Comparison of ENCODE assay signal across 12 cellular contexts in the genomic region with DNA sequence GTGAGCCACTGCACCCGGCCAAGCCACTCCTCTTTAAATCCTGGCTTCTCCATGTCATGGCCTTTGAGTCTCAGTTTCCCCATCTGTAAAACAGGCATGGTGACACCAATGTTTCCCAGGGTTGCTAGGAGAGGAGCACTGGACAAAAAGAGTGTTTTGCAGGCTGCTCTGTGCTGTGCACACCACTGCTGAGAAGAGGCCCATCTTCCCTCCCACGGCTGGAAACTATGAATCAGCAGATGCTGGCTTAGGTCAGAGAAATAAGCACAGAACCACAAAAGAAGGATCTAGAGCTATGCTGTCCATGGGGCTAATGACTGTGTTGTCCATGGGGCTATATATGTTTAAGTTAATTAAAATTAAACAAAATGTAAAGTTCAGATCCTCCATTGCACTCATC. TPM values are rescaled to one million over a fixed set of nuclear protein-coding genes. Genes with fewer than 3 reads are reported as not detected.
DNase-seq lines count a peak whose midpoint lies in the region; ATAC-seq and TF ChIP-seq lines count a peak whose summit lies in the region.
"Had no signal": no experiment of that assay in that cellular context is flagged by ENCODE, and none has a peak within 500 bp of the region (broad histone marks: within the 10 kb centered on the region; RNA-seq: fewer than 3 reads in every experiment).

No MANE protein-coding gene starts in this region.

- TF ChIP-seq CTCF in right atrium auricular region (IDR thresholded peaks at IDR 0.05) (no peak), lower lobe of right lung (IDR thresholded peaks at IDR 0.05) (no peak)

- H3K27ac ChIP-seq in right atrium auricular region, result peak overlapping the region; percentile 4 to 48
- no peak overlapping the region for H3K27ac ChIP-seq in lower lobe of right lung

- H3K9me3 ChIP-seq in right atrium auricular region (no peaks in the 10 kb centered on the region), lower lobe of right lung (no peaks in the 10 kb centered on the region)

- peak; percentile 19 to 34 for ATAC-seq in lower lobe of right lung
- ATAC-seq in GM21723 (IDR thresholded peaks at IDR 0.05; ENCODE audit: unreplicated experiment), result no peak
- ATAC-seq: esophagus mucosa; naive thymus-derived CD8-positive, alpha-beta T cell had no signal

- H3K36me3 ChIP-seq in right atrium auricular region, result no peaks in the 10 kb centered on the region
- H3K36me3 ChIP-seq in lower lobe of right lung, result no peaks in the 10 kb centered on the region

- no peak overlapping the region for H3K4me3 ChIP-seq in right atrium auricular region
- no peak overlapping the region for H3K4me3 ChIP-seq in lower lobe of right lung

- intact Hi-C loops in cardiac septum (cut with DNase I) (loop anchor here (10.0 kb wide), 1 partner anchor 97 kb away; no protein-coding TSS in a partner anchor), lower lobe of right lung (cut with DNase I) (no loop called here)

- H3K4me1 ChIP-seq in right atrium auricular region (peaks cover 0 to 26% of the 10 kb centered on the region in 2 donors), lower lobe of right lung (peaks cover 15% of the 10 kb centered on the region)

- H3K27me3 ChIP-seq in right atrium auricular region, result no peaks in the 10 kb centered on the region
- peaks cover 7% of the 10 kb centered on the region for H3K27me3 ChIP-seq in lower lobe of right lung (ENCODE audit: low read depth)

- DNase-seq in right atrium auricular region (ENCODE audit: low spot score), result no peak
- DNase-seq in cardiac septum (ENCODE audit: low spot score), result no peak
- DNase-seq in activated T-cell treated with anti-CD3 and anti-CD28 coated beads, Interleukin-2, amount 50 U/mL, for 48 hours, result peak; percentile 53 to 54
- DNase-seq in lower lobe of right lung, result no peak
- no peak for DNase-seq in NCI-H526 treated with DMSO at 0.1 percent for 48 hours (lab: John Stamatoyannopoulos, UW)
- no peak for DNase-seq in HuH-7.5 (ENCODE audit: low spot score)
- DNase-seq in NCI-H446 (lab: John Stamatoyannopoulos, UW), result no peak
- DNase-seq: DND-41; naive thymus-derived CD8-positive, alpha-beta T cell; NCI-H526 had no signal

RNA-seq across cellular contexts. Expression of a gene that starts 37.2 kb away (rescaled TPM):
- total RNA-seq in right atrium auricular region (1 to 10 TPM; 3.9 to 5.6 TPM), cardiac septum (5.2 TPM), lower lobe of right lung (5.7 TPM)
- total RNA-seq: naive thymus-derived CD8-positive, alpha-beta T cell had no signal

Comparison
In these comparisons a context has a peak if more than half of its experiments do, and no peak if none do; other contexts are left out.
1. DNase-seq: peak in activated T-cell treated with anti-CD3 and anti-CD28 coated beads, Interleukin-2, amount 50 U/mL, for 48 hours (2 of 2); none in right atrium auricular region (single experiment), cardiac septum (single experiment), lower lobe of right lung (single experiment), NCI-H526 treated with DMSO at 0.1 percent for 48 hours (single experiment), HuH-7.5 (single experiment) and NCI-H446 (0 of 2).